ENCODE assay signal across 12 cellular contexts in genomic region chrX:141175786-141176185, GRCh38. TPM values are rescaled to one million over a fixed set of nuclear protein-coding genes. Genes with fewer than 3 reads are reported as not detected.
DNase-seq lines count a peak whose midpoint lies in the region; ATAC-seq and TF ChIP-seq lines count a peak whose summit lies in the region.
"Had no signal": no experiment of that assay in that cellular context is flagged by ENCODE, and none has a peak within 500 bp of the region (broad histone marks: within the 10 kb centered on the region; RNA-seq: fewer than 3 reads in every experiment).

No MANE protein-coding gene starts in this region.

- CTCF ChIA-PET in IMR-90 (lab: Yijun Ruan, JAX), result no interaction called here

- H3K4me3 ChIP-seq in ACC112 (ENCODE audit: low read depth, low read length), result peak overlapping the region; percentile 85
- H3K4me3 ChIP-seq in IMR-90 (ENCODE audit: insufficient read depth, low read depth, low read length), result peak overlapping the region; percentile 99
- H3K4me3 ChIP-seq in ectodermal cell (ENCODE audit: insufficient read depth, low read depth, low read length), result peak overlapping the region; percentile 66

- H2BK15ac ChIP-seq in IMR-90 (ENCODE audit: low read depth, low read length), result no peak overlapping the region

- peaks cover 4 to 12% of the 10 kb centered on the region in 2 experiments; a peak in 3 of 4 replicates for H3K79me1 ChIP-seq in IMR-90 (ENCODE audit: low read depth in 1 of 2, low read length in 2 of 2)

- no peak overlapping the region for H3K23ac ChIP-seq in IMR-90 (ENCODE audit: low read depth, low read length)

- H2AFZ ChIP-seq in ACC112 (ENCODE audit: low read length, unreplicated experiment), result no peak overlapping the region
- peak overlapping the region; percentile 97 for H2AFZ ChIP-seq in IMR-90 (replicated peaks; ENCODE audit: low read length, poor library complexity)

- no peak overlapping the region for H4K91ac ChIP-seq in IMR-90 (ENCODE audit: insufficient read depth, low read depth, low read length)

- no peak for ATAC-seq in IMR-90 (ENCODE audit: low read depth)
- ATAC-seq in naive B cell (ENCODE audit: low read depth in 2 of 2), result no peak
- ATAC-seq in HG03280 (IDR thresholded peaks at IDR 0.05; ENCODE audit: unreplicated experiment), result no peak
- no peak for ATAC-seq in GM21515 (IDR thresholded peaks at IDR 0.05; ENCODE audit: unreplicated experiment)

- intact Hi-C loops in IMR-90 (cut with micrococcal nuclease), result loop anchor here (5.0 kb wide), 1 partner anchor 102 kb away; no protein-coding TSS in a partner anchor

- no peaks in the 10 kb centered on the region for H3K4me1 ChIP-seq in ACC112 (ENCODE audit: control insufficient read depth, insufficient read depth, low read length, unreplicated experiment)
- H3K4me1 ChIP-seq in IMR-90 (ENCODE audit: control insufficient read depth, insufficient read depth, low read length), result peaks cover 4% of the 10 kb centered on the region; the same call in 1 of the 2 replicates
- H3K4me1 ChIP-seq in ectodermal cell (ENCODE audit: control insufficient read depth, insufficient read depth, low read length), result no peaks in the 10 kb centered on the region
- H3K4me1 ChIP-seq: uterus had no signal

- dilution Hi-C loops in IMR-90 (cut with HindIII; ENCODE audit: low sequenced_read_pairs, unreplicated experiment), result no loop called here

- H3K36me3 ChIP-seq in ACC112 (ENCODE audit: insufficient read depth, low read length), result no peaks in the 10 kb centered on the region
- H3K36me3 ChIP-seq in IMR-90 (ENCODE audit: control insufficient read depth, insufficient read depth, low read length), result no peaks in the 10 kb centered on the region
- H3K36me3 ChIP-seq in ectodermal cell (ENCODE audit: control insufficient read depth, insufficient read depth, low read length), result no peaks in the 10 kb centered on the region
- H3K36me3 ChIP-seq: uterus had no signal

- no peak overlapping the region for H2BK120ac ChIP-seq in IMR-90 (ENCODE audit: low read depth, low read length)

- H3K4me1 Mint-ChIP-seq in naive B cell, result peaks cover 8 to 28% (median 18%) of the 10 kb centered on the region in 3 donors

- TF ChIP-seq POLR2A in IMR-90 (IDR thresholded peaks at IDR 0.05; ENCODE audit: low read depth, low read length), result no peak

- WGBS in IMR-90 (ENCODE audit: extremely low coverage in 2 of 2, insufficient read length in 1 of 2), 2 experiments, result 65% methylated on average over 5 of the region's 5 CpGs; no CpG with 5 or more reads in 1 of the 2 experiments
- WGBS in ectodermal cell, 2 experiments, result 87 to 91% methylated on average over 5 of the region's 5 CpGs

- H3K27ac ChIP-seq in ACC112 (ENCODE audit: low read depth, low read length) (no peak overlapping the region), IMR-90 (ENCODE audit: insufficient read depth, low read length) (no peak overlapping the region), ectodermal cell (ENCODE audit: insufficient read depth, low read depth, low read length, poor library complexity, severe bottlenecking) (no peak overlapping the region)

- H3K79me2 ChIP-seq in ACC112 (ENCODE audit: control insufficient read depth, insufficient read depth, low read length, unreplicated experiment), result no peaks in the 10 kb centered on the region

- no peaks in the 10 kb centered on the region for H3K27me3 Mint-ChIP-seq in naive B cell

- H3K56ac ChIP-seq in IMR-90 (ENCODE audit: extremely low read depth, insufficient read depth, low read length), result no peak overlapping the region

- H3K4ac ChIP-seq in IMR-90 (ENCODE audit: low read depth, low read length), result no peak overlapping the region

- no peak overlapping the region for H2AK5ac ChIP-seq in IMR-90 (ENCODE audit: low read depth, low read length)

- POLR2A ChIA-PET in IMR-90 (lab: Charles Lee; ENCODE audit: unreplicated experiment), result no interaction called here

- peak overlapping the region; percentile 79 for H3K4me2 ChIP-seq in IMR-90 (ENCODE audit: low read depth, low read length)

- H2BK5ac ChIP-seq in IMR-90 (ENCODE audit: low read depth, low read length, poor library complexity, severe bottlenecking), result no peak overlapping the region

- no peaks in the 10 kb centered on the region for H3K9me3 Mint-ChIP-seq in naive B cell

- in situ Hi-C loops in IMR-90 (cut with MboI; ENCODE audit: low sequenced_read_pairs), result no loop called here

- H3K14ac ChIP-seq in IMR-90 (replicated peaks; ENCODE audit: low read depth, low read length), result no peak overlapping the region

- no TSS peak for BruUV-seq in IMR-90 (replicated peaks; lab: Mats Ljungman, UMichigan)

- peak overlapping the region in 3 of 6 donors; percentile 7 to 91 (median 19) for H3K27ac Mint-ChIP-seq in naive B cell

- DNase-seq in IMR-90 (no peak), naive B cell (no peak), cerebellar nuclear complex (lab: John Stamatoyannopoulos, UW) (no peak), NAMALWA (ENCODE audit: low spot score) (no peak)
- DNase-seq: activated effector memory CD4-positive, alpha-beta T cell treated with Interleukin-2 at 50 U/mL for 16 hours; NCI-H1048; stimulated activated CD4-positive, alpha-beta T cell treated with anti-CD3 and anti-CD28 coated beads, Interleukin-12 subunit alpha, Interleukin-12 subunit beta, amount 100 ng/mL, for 4 hours; uterus had no signal

- peak overlapping the region; percentile 93; the same call in 1 of the 2 replicates for H3K9ac ChIP-seq in IMR-90 (ENCODE audit: low read depth, low read length)

- H2AK9ac ChIP-seq in IMR-90 (replicated peaks; ENCODE audit: low read depth, low read length, poor library complexity), result peak overlapping the region; percentile 90

- no peak for TF ChIP-seq RAD21 in IMR-90 (IDR thresholded peaks at IDR 0.05; ENCODE audit: low read length)

- H3K9me3 ChIP-seq in IMR-90 (ENCODE audit: control insufficient read depth, insufficient read depth, low read length), result no peaks in the 10 kb centered on the region
- H3K9me3 ChIP-seq in ectodermal cell (ENCODE audit: control insufficient read depth, low read length), result no peaks in the 10 kb centered on the region
- H3K9me3 ChIP-seq: uterus had no signal

- H3K9me1 ChIP-seq in IMR-90 (ENCODE audit: insufficient read depth, low read length), result peaks cover 6% of the 10 kb centered on the region; the same call in 1 of the 2 replicates

- H4K20me1 ChIP-seq in IMR-90 (ENCODE audit: insufficient read depth, low read length), result no peaks in the 10 kb centered on the region

- H3K4me3 Mint-ChIP-seq in naive B cell, result peak overlapping the region; percentile 82 to 93 (median 89)

- H3K36me3 Mint-ChIP-seq in naive B cell, result no peaks in the 10 kb centered on the region

- H3K27me3 ChIP-seq in ACC112 (ENCODE audit: insufficient read depth, low read length) (no peaks in the 10 kb centered on the region), IMR-90 (ENCODE audit: control insufficient read depth, insufficient read depth, low read length) (no peaks in the 10 kb centered on the region), ectodermal cell (ENCODE audit: control insufficient read depth, insufficient read depth, low read length, poor library complexity, severe bottlenecking) (no peaks in the 10 kb centered on the region)
- H3K27me3 ChIP-seq: uterus had no signal

- H4K5ac ChIP-seq in IMR-90 (ENCODE audit: low read depth, low read length), result no peak overlapping the region

- no peak for TF ChIP-seq CTCF in IMR-90 (conservative IDR thresholded peaks at IDR 0.05; ENCODE audit: low read depth, low read length)

- H2BK20ac ChIP-seq in IMR-90 (ENCODE audit: low read depth, low read length), result no peak overlapping the region

- no peak overlapping the region; a peak in 2 of 4 replicates for H4K8ac ChIP-seq in IMR-90 (ENCODE audit: low read depth in 2 of 2, low read length in 2 of 2)

- H3K18ac ChIP-seq in IMR-90 (ENCODE audit: low read depth, low read length), result no peak overlapping the region

TF ChIP-seq in IMR-90, 13 proteins besides CTCF, POLR2A, EP300 and RAD21:
- TF ChIP-seq MAZ (IDR thresholded peaks at IDR 0.05; ENCODE audit: borderline replicate concordance, low read depth, low read length) (no peak), CHD1 (IDR thresholded peaks at IDR 0.05; ENCODE audit: low read depth, low read length) (no peak), NFE2L2 (IDR thresholded peaks at IDR 0.05; ENCODE audit: low read depth, low read length) (no peak), MXI1 (IDR thresholded peaks at IDR 0.05; ENCODE audit: borderline replicate concordance, low read depth, low read length) (no peak), RCOR1 (IDR thresholded peaks at IDR 0.05; ENCODE audit: insufficient replicate concordance, low read length) (no peak), CEBPB (IDR thresholded peaks at IDR 0.05; ENCODE audit: low read depth, low read length) (no peak), BHLHE40 (IDR thresholded peaks at IDR 0.05; ENCODE audit: low read depth, low read length) (no peak), ELK1 (IDR thresholded peaks at IDR 0.05; ENCODE audit: borderline replicate concordance, low read depth, low read length) (no peak)

RNA-seq across cellular contexts. Expression of gene LDOC1, which starts 1.1 kb away (rescaled TPM):
- 5.4 and 7.2 TPM in 2 replicates for total RNA-seq in IMR-90 (2012; rRNA removed)
- polyA plus RNA-seq in IMR-90 (2012; rRNA removed), result 52.1 and 60.0 TPM in 2 replicates
- 50.4 and 70.5 TPM in 2 replicates for polyA plus RNA-seq in IMR-90 (2012; cell fraction: cytosol; rRNA removed)
- 40.4 and 48.9 TPM in 2 replicates for polyA plus RNA-seq in IMR-90 (2012; cell fraction: nucleus; rRNA removed; ENCODE audit: low replicate concordance)
- polyA plus RNA-seq in ectodermal cell (2013, experiment 1 of 4), result 34.7 TPM
- 31.7 TPM for polyA plus RNA-seq in ectodermal cell (2013, experiment 2 of 4)
- 34.8 TPM for polyA plus RNA-seq in ectodermal cell (2013, experiment 3 of 4)
- polyA plus RNA-seq in ectodermal cell (2013, experiment 4 of 4), result 42.4 TPM
- 10 to 100 TPM in 5 of 6 donors, 1 to 10 TPM in 1; 8.2 to 54.2 (median 38.3) TPM for polyA plus RNA-seq in naive B cell (ENCODE audit: low read depth in 6 of 6)
